In the genomic region with DNA sequence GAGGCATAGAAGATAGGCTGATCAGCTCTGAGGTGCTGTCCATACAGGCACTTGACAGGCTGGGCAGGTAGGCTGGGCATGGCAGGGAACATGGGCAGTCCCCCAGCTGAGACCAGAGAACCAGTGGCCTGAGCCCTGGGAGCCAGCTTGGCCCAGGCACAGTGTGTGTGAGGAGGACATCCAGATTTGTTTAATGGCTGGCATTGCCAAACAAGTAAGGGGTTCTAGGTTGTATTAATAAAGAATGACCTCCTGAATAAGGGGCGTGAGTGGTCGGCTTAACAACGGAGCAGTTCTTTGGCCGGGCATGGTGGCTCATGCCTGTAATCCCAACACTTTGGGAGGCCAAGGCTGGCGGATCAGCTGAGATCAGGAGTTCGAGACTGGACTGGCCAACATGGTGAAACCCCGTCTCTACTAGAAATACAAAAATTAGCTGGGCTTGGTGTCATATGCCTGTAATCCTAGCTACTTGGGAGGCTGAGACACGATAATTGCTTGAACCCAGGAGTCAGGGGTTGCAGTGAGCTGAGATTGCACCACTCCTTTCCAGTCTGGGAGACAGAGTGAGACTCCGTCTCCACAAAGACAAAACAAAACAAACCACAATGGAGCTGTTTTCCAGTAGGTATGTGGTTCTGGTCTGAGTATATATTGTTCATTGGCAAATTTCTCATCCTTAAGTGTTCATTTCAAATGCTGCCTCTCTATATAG, we compare ENCODE assay signal across 1 cellular context.
TF ChIP-seq lines count a peak whose summit lies in the region.

No MANE protein-coding gene starts in this region.

TF ChIP-seq in WTC11, 78 proteins besides CTCF, POLR2A, EP300 and RAD21:
- TF ChIP-seq, protein P1, sequence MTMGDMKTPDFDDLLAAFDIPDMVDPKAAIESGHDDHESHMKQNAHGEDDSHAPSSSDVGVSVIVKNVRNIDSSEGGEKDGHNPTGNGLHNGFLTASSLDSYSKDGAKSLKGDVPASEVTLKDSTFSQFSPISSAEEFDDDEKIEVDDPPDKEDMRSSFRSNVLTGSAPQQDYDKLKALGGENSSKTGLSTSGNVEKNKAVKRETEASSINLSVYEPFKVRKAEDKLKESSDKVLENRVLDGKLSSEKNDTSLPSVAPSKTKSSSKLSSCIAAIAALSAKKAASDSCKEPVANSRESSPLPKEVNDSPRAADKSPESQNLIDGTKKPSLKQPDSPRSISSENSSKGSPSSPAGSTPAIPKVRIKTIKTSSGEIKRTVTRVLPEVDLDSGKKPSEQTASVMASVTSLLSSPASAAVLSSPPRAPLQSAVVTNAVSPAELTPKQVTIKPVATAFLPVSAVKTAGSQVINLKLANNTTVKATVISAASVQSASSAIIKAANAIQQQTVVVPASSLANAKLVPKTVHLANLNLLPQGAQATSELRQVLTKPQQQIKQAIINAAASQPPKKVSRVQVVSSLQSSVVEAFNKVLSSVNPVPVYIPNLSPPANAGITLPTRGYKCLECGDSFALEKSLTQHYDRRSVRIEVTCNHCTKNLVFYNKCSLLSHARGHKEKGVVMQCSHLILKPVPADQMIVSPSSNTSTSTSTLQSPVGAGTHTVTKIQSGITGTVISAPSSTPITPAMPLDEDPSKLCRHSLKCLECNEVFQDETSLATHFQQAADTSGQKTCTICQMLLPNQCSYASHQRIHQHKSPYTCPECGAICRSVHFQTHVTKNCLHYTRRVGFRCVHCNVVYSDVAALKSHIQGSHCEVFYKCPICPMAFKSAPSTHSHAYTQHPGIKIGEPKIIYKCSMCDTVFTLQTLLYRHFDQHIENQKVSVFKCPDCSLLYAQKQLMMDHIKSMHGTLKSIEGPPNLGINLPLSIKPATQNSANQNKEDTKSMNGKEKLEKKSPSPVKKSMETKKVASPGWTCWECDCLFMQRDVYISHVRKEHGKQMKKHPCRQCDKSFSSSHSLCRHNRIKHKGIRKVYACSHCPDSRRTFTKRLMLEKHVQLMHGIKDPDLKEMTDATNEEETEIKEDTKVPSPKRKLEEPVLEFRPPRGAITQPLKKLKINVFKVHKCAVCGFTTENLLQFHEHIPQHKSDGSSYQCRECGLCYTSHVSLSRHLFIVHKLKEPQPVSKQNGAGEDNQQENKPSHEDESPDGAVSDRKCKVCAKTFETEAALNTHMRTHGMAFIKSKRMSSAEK (CRISPR knock-in tag; IDR thresholded peaks at IDR 0.05; ENCODE audit: borderline replicate concordance), result no peak
- no peak for TF ChIP-seq TEAD4 (CRISPR knock-in tag; IDR thresholded peaks at IDR 0.05)
- TF ChIP-seq, protein P2, sequence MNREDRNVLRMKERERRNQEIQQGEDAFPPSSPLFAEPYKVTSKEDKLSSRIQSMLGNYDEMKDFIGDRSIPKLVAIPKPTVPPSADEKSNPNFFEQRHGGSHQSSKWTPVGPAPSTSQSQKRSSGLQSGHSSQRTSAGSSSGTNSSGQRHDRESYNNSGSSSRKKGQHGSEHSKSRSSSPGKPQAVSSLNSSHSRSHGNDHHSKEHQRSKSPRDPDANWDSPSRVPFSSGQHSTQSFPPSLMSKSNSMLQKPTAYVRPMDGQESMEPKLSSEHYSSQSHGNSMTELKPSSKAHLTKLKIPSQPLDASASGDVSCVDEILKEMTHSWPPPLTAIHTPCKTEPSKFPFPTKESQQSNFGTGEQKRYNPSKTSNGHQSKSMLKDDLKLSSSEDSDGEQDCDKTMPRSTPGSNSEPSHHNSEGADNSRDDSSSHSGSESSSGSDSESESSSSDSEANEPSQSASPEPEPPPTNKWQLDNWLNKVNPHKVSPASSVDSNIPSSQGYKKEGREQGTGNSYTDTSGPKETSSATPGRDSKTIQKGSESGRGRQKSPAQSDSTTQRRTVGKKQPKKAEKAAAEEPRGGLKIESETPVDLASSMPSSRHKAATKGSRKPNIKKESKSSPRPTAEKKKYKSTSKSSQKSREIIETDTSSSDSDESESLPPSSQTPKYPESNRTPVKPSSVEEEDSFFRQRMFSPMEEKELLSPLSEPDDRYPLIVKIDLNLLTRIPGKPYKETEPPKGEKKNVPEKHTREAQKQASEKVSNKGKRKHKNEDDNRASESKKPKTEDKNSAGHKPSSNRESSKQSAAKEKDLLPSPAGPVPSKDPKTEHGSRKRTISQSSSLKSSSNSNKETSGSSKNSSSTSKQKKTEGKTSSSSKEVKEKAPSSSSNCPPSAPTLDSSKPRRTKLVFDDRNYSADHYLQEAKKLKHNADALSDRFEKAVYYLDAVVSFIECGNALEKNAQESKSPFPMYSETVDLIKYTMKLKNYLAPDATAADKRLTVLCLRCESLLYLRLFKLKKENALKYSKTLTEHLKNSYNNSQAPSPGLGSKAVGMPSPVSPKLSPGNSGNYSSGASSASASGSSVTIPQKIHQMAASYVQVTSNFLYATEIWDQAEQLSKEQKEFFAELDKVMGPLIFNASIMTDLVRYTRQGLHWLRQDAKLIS (CRISPR knock-in tag; IDR thresholded peaks at IDR 0.05; ENCODE audit: borderline replicate concordance), result no peak
- no peak for TF ChIP-seq JAZF1 (CRISPR knock-in tag; IDR thresholded peaks at IDR 0.05)
- no peak for TF ChIP-seq CREM (CRISPR knock-in tag; IDR thresholded peaks at IDR 0.05)
- TF ChIP-seq, protein P3, sequence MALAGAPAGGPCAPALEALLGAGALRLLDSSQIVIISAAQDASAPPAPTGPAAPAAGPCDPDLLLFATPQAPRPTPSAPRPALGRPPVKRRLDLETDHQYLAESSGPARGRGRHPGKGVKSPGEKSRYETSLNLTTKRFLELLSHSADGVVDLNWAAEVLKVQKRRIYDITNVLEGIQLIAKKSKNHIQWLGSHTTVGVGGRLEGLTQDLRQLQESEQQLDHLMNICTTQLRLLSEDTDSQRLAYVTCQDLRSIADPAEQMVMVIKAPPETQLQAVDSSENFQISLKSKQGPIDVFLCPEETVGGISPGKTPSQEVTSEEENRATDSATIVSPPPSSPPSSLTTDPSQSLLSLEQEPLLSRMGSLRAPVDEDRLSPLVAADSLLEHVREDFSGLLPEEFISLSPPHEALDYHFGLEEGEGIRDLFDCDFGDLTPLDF (CRISPR knock-in tag; IDR thresholded peaks at IDR 0.05), result no peak
- TF ChIP-seq, protein P4, sequence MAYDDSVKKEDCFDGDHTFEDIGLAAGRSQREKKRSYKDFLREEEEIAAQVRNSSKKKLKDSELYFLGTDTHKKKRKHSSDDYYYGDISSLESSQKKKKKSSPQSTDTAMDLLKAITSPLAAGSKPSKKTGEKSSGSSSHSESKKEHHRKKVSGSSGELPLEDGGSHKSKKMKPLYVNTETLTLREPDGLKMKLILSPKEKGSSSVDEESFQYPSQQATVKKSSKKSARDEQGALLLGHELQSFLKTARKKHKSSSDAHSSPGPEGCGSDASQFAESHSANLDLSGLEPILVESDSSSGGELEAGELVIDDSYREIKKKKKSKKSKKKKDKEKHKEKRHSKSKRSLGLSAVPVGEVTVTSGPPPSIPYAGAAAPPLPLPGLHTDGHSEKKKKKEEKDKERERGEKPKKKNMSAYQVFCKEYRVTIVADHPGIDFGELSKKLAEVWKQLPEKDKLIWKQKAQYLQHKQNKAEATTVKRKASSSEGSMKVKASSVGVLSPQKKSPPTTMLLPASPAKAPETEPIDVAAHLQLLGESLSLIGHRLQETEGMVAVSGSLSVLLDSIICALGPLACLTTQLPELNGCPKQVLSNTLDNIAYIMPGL (CRISPR knock-in tag; IDR thresholded peaks at IDR 0.05), result no peak
